Comparison of ENCODE assay signal across 10 cellular contexts in the genomic region with DNA sequence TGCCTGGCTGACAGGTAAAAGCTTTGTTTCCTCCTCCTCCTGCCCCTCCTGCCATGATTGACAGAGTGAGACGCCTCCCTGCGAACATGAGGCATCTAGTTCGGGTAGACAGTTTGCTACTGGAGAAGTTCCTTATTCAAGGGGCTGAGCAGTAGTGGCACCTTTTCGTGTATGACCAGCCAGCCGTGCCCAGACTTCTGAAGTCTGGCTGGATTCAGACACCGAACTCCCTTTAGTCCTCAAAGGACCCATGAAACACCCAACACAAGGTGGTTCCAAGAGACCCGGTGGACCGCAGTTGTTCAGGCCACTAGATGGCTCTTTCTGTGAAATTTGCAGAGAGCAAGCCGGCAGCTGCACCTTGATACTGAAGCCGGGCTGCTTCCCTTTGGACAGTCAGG.
DNase-seq lines count a peak whose midpoint lies in the region; ATAC-seq and TF ChIP-seq lines count a peak whose summit lies in the region.
"Had no signal": no experiment of that assay in that cellular context is flagged by ENCODE, and none has a peak within 500 bp of the region (broad histone marks: within the 10 kb centered on the region; RNA-seq: fewer than 3 reads in every experiment).

No MANE protein-coding gene starts in this region.

- H3K4me3 Mint-ChIP-seq in GM23338: no peak overlapping the region
- peak overlapping the region; percentile 11 for H3K4me3 Mint-ChIP-seq in memory B cell
- H3K4me3 Mint-ChIP-seq in activated T-helper 1 cell treated with anti-CD3 and anti-CD28 coated beads, Interleukin-12 subunit alpha, Interleukin-12 subunit beta, Interleukin-2, Interleukin-4 antibody, amounts not matched to agents 30 ng/mL and 10 ng/mL and 1 ng/mL, durations not matched to agents 14 hours and 24 hours and 36 hours: no peak overlapping the region
- H3K4me3 Mint-ChIP-seq: stimulated activated naive CD8-positive, alpha-beta T cell treated with anti-CD3 and anti-CD28 coated beads, Interleukin-15, amount 100 ng/mL, for 72 hours had no signal

- peaks cover 6% of the 10 kb centered on the region for H3K79me2 ChIP-seq in GM23338 (replicated peaks; ENCODE audit: insufficient read depth)

- DNase-seq in AG09309 (ENCODE audit: low read depth) (no peak), GM23338 (ENCODE audit: low spot score) (peak; percentile 76), brain microvascular endothelial cell (no peak), memory B cell (ENCODE audit: low spot score in 2 of 2) (peak; percentile 23 to 37), COLO668 (lab: John Stamatoyannopoulos, UW; ENCODE audit: unreplicated experiment) (no peak)
- DNase-seq in stimulated activated CD4-positive, alpha-beta T cell treated with anti-CD3 and anti-CD28 coated beads, Interleukin-2, amount 100 ng/mL, for 48 hours: no peak
- DNase-seq in activated T-helper 1 cell treated with anti-CD3 and anti-CD28 coated beads, Interleukin-12 subunit alpha, Interleukin-12 subunit beta, Interleukin-2, Interleukin-4 antibody, amounts not matched to agents 30 ng/mL and 10 ng/mL and 1 ng/mL, durations not matched to agents 14 hours and 24 hours and 36 hours (ENCODE audit: low spot score): no peak
- DNase-seq: stimulated activated naive CD8-positive, alpha-beta T cell treated with anti-CD3 and anti-CD28 coated beads, Interleukin-15, amount 100 ng/mL, for 72 hours had no signal

- peaks cover 2% of the 10 kb centered on the region; the same call in 1 of the 2 replicates for H4K20me1 ChIP-seq in GM23338 (replicated peaks; ENCODE audit: insufficient read depth)

- H3K9me3 Mint-ChIP-seq in GM23338: no peaks in the 10 kb centered on the region
- no peaks in the 10 kb centered on the region for H3K9me3 Mint-ChIP-seq in memory B cell
- no peaks in the 10 kb centered on the region for H3K9me3 Mint-ChIP-seq in activated T-helper 1 cell treated with anti-CD3 and anti-CD28 coated beads, Interleukin-12 subunit alpha, Interleukin-12 subunit beta, Interleukin-2, Interleukin-4 antibody, amounts not matched to agents 30 ng/mL and 10 ng/mL and 1 ng/mL, durations not matched to agents 14 hours and 24 hours and 36 hours
- H3K9me3 Mint-ChIP-seq: stimulated activated naive CD8-positive, alpha-beta T cell treated with anti-CD3 and anti-CD28 coated beads, Interleukin-15, amount 100 ng/mL, for 72 hours had no signal

- no peaks in the 10 kb centered on the region for H3K9me2 ChIP-seq in GM23338 (ENCODE audit: insufficient read depth)

- peaks cover 7% of the 10 kb centered on the region for H3K27me3 Mint-ChIP-seq in GM23338 (ENCODE audit: insufficient read depth, low read depth, poor library complexity)
- no peaks in the 10 kb centered on the region for H3K27me3 Mint-ChIP-seq in memory B cell
- no peaks in the 10 kb centered on the region for H3K27me3 Mint-ChIP-seq in activated T-helper 1 cell treated with anti-CD3 and anti-CD28 coated beads, Interleukin-12 subunit alpha, Interleukin-12 subunit beta, Interleukin-2, Interleukin-4 antibody, amounts not matched to agents 30 ng/mL and 10 ng/mL and 1 ng/mL, durations not matched to agents 14 hours and 24 hours and 36 hours (ENCODE audit: insufficient read depth)
- H3K27me3 Mint-ChIP-seq: stimulated activated naive CD8-positive, alpha-beta T cell treated with anti-CD3 and anti-CD28 coated beads, Interleukin-15, amount 100 ng/mL, for 72 hours had no signal

- H3K27me3 ChIP-seq in GM23338 (ENCODE audit: insufficient read depth): no peaks in the 10 kb centered on the region
- H3K27me3 ChIP-seq in brain microvascular endothelial cell (replicated peaks): no peaks in the 10 kb centered on the region

- H3K4me3 ChIP-seq in AG09309 (ENCODE audit: control insufficient read depth, low read depth, low read length) (no peak overlapping the region), GM23338 (no peak overlapping the region), brain microvascular endothelial cell (ENCODE audit: low read depth, low read length) (no peak overlapping the region)
- H3K4me3 ChIP-seq: lung had no signal

- no peaks in the 10 kb centered on the region for H3F3A ChIP-seq in GM23338 (replicated peaks; ENCODE audit: low read depth)

- H3K36me3 ChIP-seq in GM23338 (ENCODE audit: insufficient read depth): no peaks in the 10 kb centered on the region
- no peaks in the 10 kb centered on the region for H3K36me3 ChIP-seq in brain microvascular endothelial cell (replicated peaks)

- H3K36me3 Mint-ChIP-seq in GM23338 (ENCODE audit: low read depth): no peaks in the 10 kb centered on the region
- H3K36me3 Mint-ChIP-seq in memory B cell: no peaks in the 10 kb centered on the region
- H3K36me3 Mint-ChIP-seq in activated T-helper 1 cell treated with anti-CD3 and anti-CD28 coated beads, Interleukin-12 subunit alpha, Interleukin-12 subunit beta, Interleukin-2, Interleukin-4 antibody, amounts not matched to agents 30 ng/mL and 10 ng/mL and 1 ng/mL, durations not matched to agents 14 hours and 24 hours and 36 hours (ENCODE audit: low read depth): peaks cover 7% of the 10 kb centered on the region

- 0 out of 2 replicates have a peak, but pooled peaks cover 8% of the 10 kb centered on the region for H3K4me1 ChIP-seq in GM23338 (ENCODE audit: insufficient read depth)

- H2AFZ ChIP-seq in GM23338: no peak overlapping the region

- in situ Hi-C loops in brain microvascular endothelial cell (cut with HindIII; ENCODE audit: low pct_ligation_motif_present, low sequenced_read_pairs): no loop called here

- no peak overlapping the region for H3K27ac Mint-ChIP-seq in GM23338
- peak overlapping the region; percentile 28 for H3K27ac Mint-ChIP-seq in memory B cell
- H3K27ac Mint-ChIP-seq in activated T-helper 1 cell treated with anti-CD3 and anti-CD28 coated beads, Interleukin-12 subunit alpha, Interleukin-12 subunit beta, Interleukin-2, Interleukin-4 antibody, amounts not matched to agents 30 ng/mL and 10 ng/mL and 1 ng/mL, durations not matched to agents 14 hours and 24 hours and 36 hours: no peak overlapping the region
- H3K27ac Mint-ChIP-seq: stimulated activated naive CD8-positive, alpha-beta T cell treated with anti-CD3 and anti-CD28 coated beads, Interleukin-15, amount 100 ng/mL, for 72 hours had no signal

- no peak overlapping the region for H3K27ac ChIP-seq in GM23338 (ENCODE audit: low read depth)
- H3K27ac ChIP-seq in brain microvascular endothelial cell: no peak overlapping the region

- no peak overlapping the region for H3K4me2 ChIP-seq in GM23338

- ATAC-seq in GM23338 (peak; percentile 90), memory B cell (ENCODE audit: low read depth) (peak; percentile 79), HG03280 (IDR thresholded peaks at IDR 0.05; ENCODE audit: unreplicated experiment) (no peak)
- ATAC-seq: stimulated activated naive CD8-positive, alpha-beta T cell treated with anti-CD3 and anti-CD28 coated beads, Interleukin-15, amount 100 ng/mL, for 72 hours had no signal

- TF ChIP-seq CTCF in AG09309 (IDR thresholded peaks at IDR 0.05; ENCODE audit: control insufficient read depth, insufficient read depth, low read depth, low read length, missing control alignments) (peak; percentile 33), GM23338 (conservative IDR thresholded peaks at IDR 0.05; ENCODE audit: low read depth in 2 of 2) (peak; percentile 55 to 70), brain microvascular endothelial cell (IDR thresholded peaks at IDR 0.05; ENCODE audit: low read depth, low read length, missing control alignments) (peak; percentile 49)

- intact Hi-C loops in activated T-helper 1 cell treated with anti-CD3 and anti-CD28 coated beads, Interleukin-12 subunit alpha, Interleukin-12 subunit beta, Interleukin-2, Interleukin-4 antibody, amounts not matched to agents 30 ng/mL and 10 ng/mL and 1 ng/mL, durations not matched to agents 14 hours and 24 hours and 36 hours (cut with micrococcal nuclease): no loop called here

- H3K4me1 Mint-ChIP-seq in GM23338: peaks cover 12% of the 10 kb centered on the region
- peaks cover 42% of the 10 kb centered on the region for H3K4me1 Mint-ChIP-seq in memory B cell
- peaks cover 37% of the 10 kb centered on the region for H3K4me1 Mint-ChIP-seq in activated T-helper 1 cell treated with anti-CD3 and anti-CD28 coated beads, Interleukin-12 subunit alpha, Interleukin-12 subunit beta, Interleukin-2, Interleukin-4 antibody, amounts not matched to agents 30 ng/mL and 10 ng/mL and 1 ng/mL, durations not matched to agents 14 hours and 24 hours and 36 hours (ENCODE audit: low read depth)

TF ChIP-seq in GM23338, 12 proteins besides CTCF, POLR2A, EP300 and RAD21:
- TF ChIP-seq ZNF114 (CRISPR knock-in tag; IDR thresholded peaks at IDR 0.05): no peak
- TF ChIP-seq CREB1 (CRISPR knock-in tag; IDR thresholded peaks at IDR 0.05; ENCODE audit: low read depth): no peak
- TF ChIP-seq JUNB (IDR thresholded peaks at IDR 0.05; ENCODE audit: unreplicated experiment): no peak
- TF ChIP-seq NANOG (IDR thresholded peaks at IDR 0.05; ENCODE audit: borderline replicate concordance): no peak
- TF ChIP-seq POLR2AphosphoS5 (IDR thresholded peaks at IDR 0.05; ENCODE audit: low read depth): no peak

Comparison
In these comparisons a context has a peak if more than half of its experiments do, and no peak if none do; other contexts are left out.
1. DNase-seq: peak in GM23338 (single experiment) and memory B cell (2 of 2); none in AG09309 (single experiment), brain microvascular endothelial cell (single experiment), COLO668 (single experiment), stimulated activated CD4-positive, alpha-beta T cell treated with anti-CD3 and anti-CD28 coated beads, Interleukin-2, amount 100 ng/mL, for 48 hours (0 of 2) and activated T-helper 1 cell treated with anti-CD3 and anti-CD28 coated beads, Interleukin-12 subunit alpha, Interleukin-12 subunit beta, Interleukin-2, Interleukin-4 antibody, amounts not matched to agents 30 ng/mL and 10 ng/mL and 1 ng/mL, durations not matched to agents 14 hours and 24 hours and 36 hours (single experiment).
2. Peak in every context shown above with its lines, with median percentiles within 50 percentile points of each other: CTCF ChIP-seq.